ENCODE assay signal across 21 cellular contexts in the genomic region with DNA sequence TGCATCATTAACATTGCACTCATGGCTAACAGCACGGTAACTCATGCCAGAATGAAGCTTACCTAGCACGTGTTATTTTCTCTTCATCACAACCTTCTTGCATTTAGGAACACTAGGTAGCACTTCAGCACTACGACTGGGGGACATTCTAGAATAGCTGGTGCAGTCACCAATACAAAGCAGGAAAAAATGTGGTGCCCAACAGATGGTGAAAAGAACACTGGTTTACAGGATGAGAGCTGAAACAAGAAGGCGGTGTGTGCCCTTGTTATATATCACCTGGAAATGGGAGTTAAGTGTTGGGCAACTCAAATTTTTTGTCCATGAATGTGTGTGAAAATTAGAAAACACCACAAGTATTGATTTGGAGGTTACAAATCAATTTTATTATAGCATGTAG.
"Had no signal": no experiment of that assay in that cellular context is flagged by ENCODE, and none has a peak within 500 bp of the region (broad histone marks: within the 10 kb centered on the region; RNA-seq: fewer than 3 reads in every experiment).

No MANE protein-coding gene starts in this region.

- H3K9me3 Mint-ChIP-seq: dendritic cell treated with granulocyte-macrophage colony-stimulating factor and Interleukin-4, amounts not matched to agents 40 ng/mL and 50 ng/mL, for 4 days; effector memory CD8-positive, alpha-beta T cell; endodermal cell had no signal

- H3K4me1 Mint-ChIP-seq: endodermal cell had no signal

- H3K4me3 Mint-ChIP-seq: dendritic cell treated with granulocyte-macrophage colony-stimulating factor and Interleukin-4, amounts not matched to agents 40 ng/mL and 50 ng/mL, for 4 days; effector memory CD8-positive, alpha-beta T cell; endodermal cell had no signal

- DNase-seq: colonic mucosa; cortex of kidney; dermis blood vessel endothelial cell; effector CD4-positive, alpha-beta T cell; effector CD8-positive, alpha-beta T cell; effector memory CD4-positive, alpha-beta T cell; effector memory CD8-positive, alpha-beta T cell; endodermal cell; erythroblast; esophagus squamous epithelium; foreskin fibroblast; foreskin keratinocyte; foreskin melanocyte; gastrocnemius medialis; glutamatergic neuron; head of caudate nucleus; heart left ventricle; heart right ventricle had no signal

- H3K27me3 Mint-ChIP-seq: effector memory CD8-positive, alpha-beta T cell had no signal

- H3K27ac Mint-ChIP-seq: dendritic cell treated with granulocyte-macrophage colony-stimulating factor and Interleukin-4, amounts not matched to agents 40 ng/mL and 50 ng/mL, for 4 days; effector memory CD8-positive, alpha-beta T cell; endodermal cell had no signal

- ATAC-seq: effector memory CD8-positive, alpha-beta T cell; esophagus mucosa; foreskin keratinocyte; gastrocnemius medialis; gastroesophageal sphincter had no signal
